Comparison of ENCODE assay signal across 1 cellular context in the genomic region with DNA sequence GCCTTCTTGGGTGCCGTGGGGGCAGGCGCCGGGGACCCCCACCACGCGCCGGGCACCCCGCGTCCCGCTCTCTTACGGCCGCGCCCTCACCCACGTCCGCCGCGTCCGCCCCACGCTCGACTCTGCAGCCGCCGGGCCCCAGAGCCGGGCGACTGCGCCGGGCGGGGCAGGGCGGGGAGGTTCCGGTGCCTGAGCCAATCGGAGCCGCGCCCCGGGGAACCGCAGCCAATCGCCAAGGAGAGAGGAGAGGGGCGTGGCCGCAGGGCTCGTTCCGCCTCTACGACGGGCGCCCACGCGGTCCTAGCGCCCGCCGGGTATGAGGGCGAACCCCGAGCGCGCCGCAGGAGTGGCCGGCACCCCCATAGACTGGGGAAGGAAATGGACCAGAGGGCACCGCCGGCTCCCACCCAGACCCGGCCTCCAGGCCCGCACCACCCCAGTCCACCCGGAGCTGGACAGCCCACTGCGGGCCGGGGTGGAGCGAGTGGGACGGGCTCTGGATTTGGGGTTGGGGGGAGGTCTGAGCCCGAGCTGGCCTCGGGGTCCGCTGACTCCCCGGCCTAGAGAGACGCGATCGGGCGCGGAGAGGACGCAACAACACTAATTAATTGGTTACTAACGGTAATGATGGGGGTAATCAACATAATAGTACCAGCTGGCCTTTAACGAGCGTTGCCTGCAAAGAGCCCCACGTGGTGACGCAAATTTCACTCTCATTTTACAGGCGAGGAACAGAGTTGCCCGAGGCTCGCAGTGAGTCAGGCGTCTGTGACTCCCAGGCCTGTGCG.
TF ChIP-seq lines count a peak whose summit lies in the region.

Gene MFSD12 (minus strand): TSS at position 126 of the 788 bp plus-strand sequence. CDS start 183 bp downstream, outside the sequence.

TF ChIP-seq in K562, 482 proteins besides CTCF, POLR2A, EP300 and RAD21 (continued from another document and continues in another):
- TF ChIP-seq, protein P1, sequence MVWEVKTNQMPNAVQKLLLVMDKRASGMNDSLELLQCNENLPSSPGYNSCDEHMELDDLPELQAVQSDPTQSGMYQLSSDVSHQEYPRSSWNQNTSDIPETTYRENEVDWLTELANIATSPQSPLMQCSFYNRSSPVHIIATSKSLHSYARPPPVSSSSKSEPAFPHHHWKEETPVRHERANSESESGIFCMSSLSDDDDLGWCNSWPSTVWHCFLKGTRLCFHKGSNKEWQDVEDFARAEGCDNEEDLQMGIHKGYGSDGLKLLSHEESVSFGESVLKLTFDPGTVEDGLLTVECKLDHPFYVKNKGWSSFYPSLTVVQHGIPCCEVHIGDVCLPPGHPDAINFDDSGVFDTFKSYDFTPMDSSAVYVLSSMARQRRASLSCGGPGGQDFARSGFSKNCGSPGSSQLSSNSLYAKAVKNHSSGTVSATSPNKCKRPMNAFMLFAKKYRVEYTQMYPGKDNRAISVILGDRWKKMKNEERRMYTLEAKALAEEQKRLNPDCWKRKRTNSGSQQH (CRISPR knock-in tag; IDR thresholded peaks at IDR 0.05) = 0 out of 2 replicates have a peak, but pooled peaks have one; percentile 6
- TF ChIP-seq LCOR (CRISPR knock-in tag; IDR thresholded peaks at IDR 0.05) = no peak
- peak; percentile 59; the same call in 1 of the 2 replicates for TF ChIP-seq ATF6 (CRISPR knock-in tag; IDR thresholded peaks at IDR 0.05)
- TF ChIP-seq ZNF507 (tag; conservative IDR thresholded peaks at IDR 0.05) = no peak
- TF ChIP-seq CC2D1A (IDR thresholded peaks at IDR 0.05) = no peak; the same call in 1 of the 2 replicates
- no peak for TF ChIP-seq ZNF253 (CRISPR knock-in tag; conservative IDR thresholded peaks at IDR 0.05)
- TF ChIP-seq, protein P2, sequence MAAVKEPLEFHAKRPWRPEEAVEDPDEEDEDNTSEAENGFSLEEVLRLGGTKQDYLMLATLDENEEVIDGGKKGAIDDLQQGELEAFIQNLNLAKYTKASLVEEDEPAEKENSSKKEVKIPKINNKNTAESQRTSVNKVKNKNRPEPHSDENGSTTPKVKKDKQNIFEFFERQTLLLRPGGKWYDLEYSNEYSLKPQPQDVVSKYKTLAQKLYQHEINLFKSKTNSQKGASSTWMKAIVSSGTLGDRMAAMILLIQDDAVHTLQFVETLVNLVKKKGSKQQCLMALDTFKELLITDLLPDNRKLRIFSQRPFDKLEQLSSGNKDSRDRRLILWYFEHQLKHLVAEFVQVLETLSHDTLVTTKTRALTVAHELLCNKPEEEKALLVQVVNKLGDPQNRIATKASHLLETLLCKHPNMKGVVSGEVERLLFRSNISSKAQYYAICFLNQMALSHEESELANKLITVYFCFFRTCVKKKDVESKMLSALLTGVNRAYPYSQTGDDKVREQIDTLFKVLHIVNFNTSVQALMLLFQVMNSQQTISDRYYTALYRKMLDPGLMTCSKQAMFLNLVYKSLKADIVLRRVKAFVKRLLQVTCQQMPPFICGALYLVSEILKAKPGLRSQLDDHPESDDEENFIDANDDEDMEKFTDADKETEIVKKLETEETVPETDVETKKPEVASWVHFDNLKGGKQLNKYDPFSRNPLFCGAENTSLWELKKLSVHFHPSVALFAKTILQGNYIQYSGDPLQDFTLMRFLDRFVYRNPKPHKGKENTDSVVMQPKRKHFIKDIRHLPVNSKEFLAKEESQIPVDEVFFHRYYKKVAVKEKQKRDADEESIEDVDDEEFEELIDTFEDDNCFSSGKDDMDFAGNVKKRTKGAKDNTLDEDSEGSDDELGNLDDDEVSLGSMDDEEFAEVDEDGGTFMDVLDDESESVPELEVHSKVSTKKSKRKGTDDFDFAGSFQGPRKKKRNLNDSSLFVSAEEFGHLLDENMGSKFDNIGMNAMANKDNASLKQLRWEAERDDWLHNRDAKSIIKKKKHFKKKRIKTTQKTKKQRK (IDR thresholded peaks at IDR 0.05; ENCODE audit: borderline replicate concordance, low read depth, low read length) = no peak
- peak; percentile 75 for TF ChIP-seq ARID4B (CRISPR knock-in tag; IDR thresholded peaks at IDR 0.05)
- TF ChIP-seq PHTF2 (CRISPR knock-in tag; IDR thresholded peaks at IDR 0.05) = no peak
- TF ChIP-seq FOXK1 (CRISPR knock-in tag; IDR thresholded peaks at IDR 0.05; ENCODE audit: borderline replicate concordance) = no peak
- TF ChIP-seq CEBPG (CRISPR knock-in tag; IDR thresholded peaks at IDR 0.05) = peak; percentile 62; the same call in 1 of the 2 replicates
- TF ChIP-seq CEBPG (tag; conservative IDR thresholded peaks at IDR 0.05 in 1 of 2, IDR thresholded peaks at IDR 0.05 in 1 of 2) = 0 out of 4 replicates have a peak, but pooled peaks have one; percentile 19
- peak; percentile 95 for TF ChIP-seq CCNT2 (IDR thresholded peaks at IDR 0.05; ENCODE audit: borderline replicate concordance, extremely low read depth, insufficient read length, low read depth, low read length)
- TF ChIP-seq CREB5 (CRISPR knock-in tag; IDR thresholded peaks at IDR 0.05) = no peak
- TF ChIP-seq MYBL2 (IDR thresholded peaks at IDR 0.05; ENCODE audit: low read depth) = no peak
- TF ChIP-seq MYBL2 (CRISPR knock-in tag; IDR thresholded peaks at IDR 0.05; ENCODE audit: borderline replicate concordance) = no peak
- TF ChIP-seq CTCFL (IDR thresholded peaks at IDR 0.05; ENCODE audit: borderline replicate concordance, insufficient read depth, low read depth, low read length, poor library complexity, severe bottlenecking) = no peak
- TF ChIP-seq ZSCAN32 (CRISPR knock-in tag; IDR thresholded peaks at IDR 0.05) = no peak
- TF ChIP-seq ZNF77 (CRISPR knock-in tag; IDR thresholded peaks at IDR 0.05) = no peak
- no peak for TF ChIP-seq TCF7 (IDR thresholded peaks at IDR 0.05; ENCODE audit: borderline replicate concordance)
- TF ChIP-seq SMC3 (conservative IDR thresholded peaks at IDR 0.05; ENCODE audit: insufficient read depth, low read depth, low read length) = no peak
- TF ChIP-seq MTF1 (CRISPR knock-in tag; IDR thresholded peaks at IDR 0.05; ENCODE audit: borderline replicate concordance) = no peak
- TF ChIP-seq HDAC6 (IDR thresholded peaks at IDR 0.05; ENCODE audit: low read depth, low read length) = no peak
- no peak for TF ChIP-seq ZNF3 (CRISPR knock-in tag; IDR thresholded peaks at IDR 0.05)
- TF ChIP-seq RERE (CRISPR knock-in tag; IDR thresholded peaks at IDR 0.05; ENCODE audit: borderline replicate concordance) = no peak
- TF ChIP-seq CSDE1 (IDR thresholded peaks at IDR 0.05) = no peak; a peak in 1 of 4 replicates
- no peak for TF ChIP-seq THRAP3 (IDR thresholded peaks at IDR 0.05; ENCODE audit: borderline replicate concordance)
- TF ChIP-seq NONO (IDR thresholded peaks at IDR 0.05; ENCODE audit: low read depth in 2 of 2, low read length in 1 of 2) = peak in 1 of 2 experiments; percentile 73; a peak in 2 of 4 replicates
- TF ChIP-seq NR1H2 (CRISPR knock-in tag; IDR thresholded peaks at IDR 0.05) = no peak
